In the genomic region with DNA sequence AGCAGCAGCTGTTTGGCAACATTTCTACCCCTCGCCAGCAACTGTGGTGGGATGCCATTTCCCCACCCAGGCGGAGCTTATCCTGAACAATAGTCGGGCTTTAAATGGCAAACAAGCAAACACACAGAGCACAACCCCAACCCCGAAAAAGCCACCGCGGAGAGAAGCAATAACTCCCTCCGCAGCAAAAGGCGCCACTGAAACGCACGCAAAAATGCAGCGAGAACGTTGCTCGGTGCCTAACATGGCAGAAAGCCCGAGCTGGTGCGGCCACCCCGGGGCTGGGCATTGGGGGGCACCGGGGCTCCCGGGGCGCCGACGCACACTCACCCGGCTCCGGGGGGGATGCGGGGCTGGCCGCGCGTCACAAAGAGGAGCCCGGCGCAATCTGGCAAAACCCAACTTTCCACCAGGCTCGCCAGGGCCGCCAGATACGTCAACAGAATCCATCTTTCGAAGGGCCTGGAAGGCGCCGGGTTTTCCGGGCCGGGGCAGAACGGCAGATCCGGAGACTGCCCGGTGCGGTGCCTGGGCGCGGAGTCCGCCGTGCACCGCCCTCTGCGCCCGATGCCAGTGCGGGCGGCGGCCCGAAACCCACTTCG, we compare ENCODE assay signal across 8 cellular contexts. TPM values are rescaled to one million over a fixed set of nuclear protein-coding genes. Genes with fewer than 3 reads are reported as not detected.
A peak's percentile ranks its signal among the peaks of the same experiment; 100 is the strongest.
DNase-seq lines count a peak whose midpoint lies in the region; ATAC-seq and TF ChIP-seq lines count a peak whose summit lies in the region.

No MANE protein-coding gene starts in this region.

- H3K36me3 Mint-ChIP-seq in activated naive CD4-positive, alpha-beta T cell treated with anti-CD3 and anti-CD28 coated beads for 36 hours (ENCODE audit: low read depth), result no peaks in the 10 kb centered on the region
- H3K36me3 Mint-ChIP-seq in central memory CD8-positive, alpha-beta T cell (ENCODE audit: insufficient read depth), result no peaks in the 10 kb centered on the region

- peaks cover 22% of the 10 kb centered on the region for H3K27me3 Mint-ChIP-seq in activated naive CD4-positive, alpha-beta T cell treated with anti-CD3 and anti-CD28 coated beads for 36 hours (ENCODE audit: low read depth)
- peaks cover 49% of the 10 kb centered on the region for H3K27me3 Mint-ChIP-seq in central memory CD8-positive, alpha-beta T cell

- intact Hi-C loops in activated naive CD4-positive, alpha-beta T cell treated with anti-CD3 and anti-CD28 coated beads for 36 hours (cut with micrococcal nuclease), result loop anchor here (2.0 to 10.0 kb wide), 2 partner anchors 75 to 121 kb away; no protein-coding TSS in a partner anchor
- intact Hi-C loops in vagina (cut with DNase I), result no loop called here

- ATAC-seq in central memory CD8-positive, alpha-beta T cell (replicated peaks; ENCODE audit: extremely low read depth, poor library complexity, severe bottlenecking), result no peak
- ATAC-seq in HG03097 (IDR thresholded peaks at IDR 0.05; ENCODE audit: low FRiP score, unreplicated experiment), result no peak
- no peak for ATAC-seq in GM18858 (IDR thresholded peaks at IDR 0.05; ENCODE audit: unreplicated experiment)

- peak overlapping the region; percentile 69 for H3K27ac ChIP-seq in vagina

- H3K4me3 ChIP-seq in vagina, result peak overlapping the region; percentile 56 to 62

- no peak for TF ChIP-seq CTCF in vagina (IDR thresholded peaks at IDR 0.05)

- H3K9me3 Mint-ChIP-seq in activated naive CD4-positive, alpha-beta T cell treated with anti-CD3 and anti-CD28 coated beads for 36 hours, result no peaks in the 10 kb centered on the region
- no peaks in the 10 kb centered on the region for H3K9me3 Mint-ChIP-seq in central memory CD8-positive, alpha-beta T cell

- H3K4me1 Mint-ChIP-seq in activated naive CD4-positive, alpha-beta T cell treated with anti-CD3 and anti-CD28 coated beads for 36 hours (ENCODE audit: low read depth), result peaks cover 8% of the 10 kb centered on the region
- H3K4me1 Mint-ChIP-seq in central memory CD8-positive, alpha-beta T cell, result no peaks in the 10 kb centered on the region

- no peak overlapping the region for H3K27ac Mint-ChIP-seq in activated naive CD4-positive, alpha-beta T cell treated with anti-CD3 and anti-CD28 coated beads for 36 hours
- no peak overlapping the region for H3K27ac Mint-ChIP-seq in central memory CD8-positive, alpha-beta T cell (ENCODE audit: low read depth)

- H3K4me3 Mint-ChIP-seq in activated naive CD4-positive, alpha-beta T cell treated with anti-CD3 and anti-CD28 coated beads for 36 hours, result peak overlapping the region; percentile 76
- H3K4me3 Mint-ChIP-seq in central memory CD8-positive, alpha-beta T cell, result peak overlapping the region; percentile 56

- no peak for TF ChIP-seq POLR2A in vagina (IDR thresholded peaks at IDR 0.05)

- H3K9me3 ChIP-seq in vagina, result no peaks in the 10 kb centered on the region

- H3K27me3 ChIP-seq in vagina, result no peaks in the 10 kb centered on the region

- H3K36me3 ChIP-seq in vagina, result no peaks in the 10 kb centered on the region

- DNase-seq in activated naive CD4-positive, alpha-beta T cell treated with anti-CD3 and anti-CD28 coated beads for 36 hours, result peak; percentile 11
- DNase-seq in activated naive CD4-positive, alpha-beta T cell treated with Interleukin-2 at 50 U/mL for 16 hours, result no peak
- no peak for DNase-seq in central memory CD8-positive, alpha-beta T cell (ENCODE audit: low spot score in 2 of 2)
- DNase-seq in mucosa of gallbladder (ENCODE audit: low spot score) (peak; percentile 29), vagina (ENCODE audit: extremely low spot score in 2 of 2) (no peak), GDM1 (lab: John Stamatoyannopoulos, UW) (no peak)

- CTCF ChIA-PET in activated naive CD4-positive, alpha-beta T cell treated with anti-CD3 and anti-CD28 coated beads for 36 hours (lab: Charles Lee), result no interaction called here

- H3K4me1 ChIP-seq in vagina, result no peaks in the 10 kb centered on the region

RNA-seq across cellular contexts. Expression of a gene that starts 0.8 kb away (rescaled TPM):
- under 1 TPM; 0.50 to 0.59 TPM for total RNA-seq in activated naive CD4-positive, alpha-beta T cell treated with anti-CD3 and anti-CD28 coated beads for 36 hours
- total RNA-seq in mucosa of gallbladder (45.7 TPM), vagina (47.4 TPM)

Comparison
In these comparisons a context has a peak if more than half of its experiments do, and no peak if none do; other contexts are left out.
1. DNase-seq: peak in activated naive CD4-positive, alpha-beta T cell treated with anti-CD3 and anti-CD28 coated beads for 36 hours (single experiment) and mucosa of gallbladder (single experiment); none in activated naive CD4-positive, alpha-beta T cell treated with Interleukin-2 at 50 U/mL for 16 hours (single experiment), central memory CD8-positive, alpha-beta T cell (0 of 2), vagina (0 of 2) and GDM1 (single experiment).
2. RNA of a gene that starts 0.8 kb away (total RNA-seq): 47.4 TPM in vagina (single experiment) and 45.7 TPM in mucosa of gallbladder (single experiment); 0.50 to 0.59 TPM in activated naive CD4-positive, alpha-beta T cell treated with anti-CD3 and anti-CD28 coated beads for 36 hours; every median in the first group is over 10 times any median in the second.